In the genomic region with DNA sequence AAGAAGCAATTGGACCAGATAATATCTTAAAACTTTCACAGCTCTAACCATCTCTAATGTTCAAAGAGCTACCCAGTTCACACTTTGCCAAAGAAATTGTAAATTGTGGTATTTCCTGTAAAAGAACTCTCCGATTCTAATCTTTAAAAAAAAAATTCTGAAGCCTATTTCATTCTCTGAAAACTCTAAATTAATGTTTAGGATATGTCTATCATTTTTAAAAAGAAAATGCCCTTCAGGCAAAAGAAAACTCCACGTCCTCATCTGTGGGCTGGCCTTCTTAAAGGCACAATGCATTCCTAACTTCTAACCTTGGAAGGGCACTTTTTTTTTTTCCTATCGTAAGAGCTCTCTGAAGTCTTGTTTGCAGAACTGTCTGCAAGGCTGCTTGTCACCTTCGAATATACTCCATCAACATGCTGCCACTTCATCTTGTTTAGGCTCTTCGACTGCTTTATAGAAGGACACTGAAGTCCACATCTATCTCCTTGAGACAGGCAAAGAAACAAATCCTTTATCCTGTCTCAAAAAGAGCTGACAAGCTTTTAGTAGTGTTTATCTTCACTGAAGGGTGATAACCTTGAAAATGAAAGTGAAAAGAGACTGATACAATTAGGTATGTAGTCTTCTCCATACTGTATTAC, we compare ENCODE assay signal across 8 cellular contexts.
DNase-seq lines count a peak whose midpoint lies in the region; ATAC-seq lines count a peak whose summit lies in the region.

No MANE protein-coding gene starts in this region.

- H2BK120ac ChIP-seq in neuronal stem cell (ENCODE audit: low read depth, low read length), result no peak overlapping the region

- H4K20me1 ChIP-seq in BLaER1 treated with 17β-estradiol and CSF1 and Interleukin-3, amounts not matched to agents 10 nM and 100 nM, result no peaks in the 10 kb centered on the region

- DNase-seq in HT1080 (ENCODE audit: low read depth), result peak; percentile 27
- DNase-seq in adipocyte (ENCODE audit: low read depth), result peak; percentile 52
- no peak for DNase-seq in neuronal stem cell (ENCODE audit: low spot score)
- DNase-seq in retina, result no peak
- no peak for DNase-seq in GDM1 (lab: John Stamatoyannopoulos, UW)
- DNase-seq in C1 segment of cervical spinal cord (lab: John Stamatoyannopoulos, UW), result no peak

- no peak overlapping the region for H2BK15ac ChIP-seq in neuronal stem cell (ENCODE audit: low read length)

- H3K23ac ChIP-seq in neuronal stem cell (ENCODE audit: low read depth, low read length, poor library complexity), result no peak overlapping the region

- H3K79me1 ChIP-seq in neuronal stem cell (ENCODE audit: low read depth, low read length), result no peaks in the 10 kb centered on the region

- H3K18ac ChIP-seq in neuronal stem cell (ENCODE audit: low read length), result no peak overlapping the region

- no peak overlapping the region for H2BK5ac ChIP-seq in neuronal stem cell (ENCODE audit: low read length)

- peaks cover 11 to 63% (median 37%) of the 10 kb centered on the region in 10 experiments; a peak in 19 of 20 replicates for H3K4me1 ChIP-seq in BLaER1 treated with 17β-estradiol and CSF1 and Interleukin-3, amounts not matched to agents 10 nM and 100 nM
- H3K4me1 ChIP-seq in adipocyte (ENCODE audit: control insufficient read depth, insufficient read depth, low read length) (peaks cover 39% of the 10 kb centered on the region), neuronal stem cell (ENCODE audit: control insufficient read depth in 2 of 2, insufficient read depth in 1 of 2, low read depth in 1 of 2, low read length in 2 of 2) (peaks cover 0 to 5% of the 10 kb centered on the region in 2 donors)

- H3K4me2 ChIP-seq in BLaER1 treated with 17β-estradiol and CSF1 and Interleukin-3, amounts not matched to agents 10 nM and 100 nM, result peak overlapping the region; percentile 45 to 88 (median 67)
- no peak overlapping the region for H3K4me2 ChIP-seq in neuronal stem cell (ENCODE audit: insufficient read depth, low read length, poor library complexity, severe bottlenecking)

- H4K91ac ChIP-seq in neuronal stem cell (ENCODE audit: low read depth, low read length, poor library complexity), result no peak overlapping the region

- H3K9me3 ChIP-seq in BLaER1 treated with 17β-estradiol and CSF1 and Interleukin-3, amounts not matched to agents 10 nM and 100 nM (replicated peaks in 1 of 11), result peaks cover 0 to 13% (median 0%) of the 10 kb centered on the region in 11 experiments; a peak in 9 of 22 replicates
- H3K9me3 ChIP-seq in adipocyte (ENCODE audit: control insufficient read depth, low read length) (no peaks in the 10 kb centered on the region), neuronal stem cell (replicated peaks in 1 of 2; ENCODE audit: control insufficient read depth in 2 of 2, insufficient read depth in 1 of 2, low read depth in 1 of 2, low read length in 2 of 2) (no peaks in the 10 kb centered on the region)

- WGBS in neuronal stem cell (ENCODE audit: extremely low coverage in 2 of 2, insufficient read length in 2 of 2, insufficient replicate concordance in 1 of 2), 2 donors, result no CpG with 5 or more reads among the region's 5 CpGs

- H2AK5ac ChIP-seq in neuronal stem cell (ENCODE audit: low read depth, low read length), result no peak overlapping the region

- H2AFZ ChIP-seq in neuronal stem cell (ENCODE audit: low read length), result peak overlapping the region; percentile 78

- ATAC-seq in GM19463 (IDR thresholded peaks at IDR 0.05; ENCODE audit: unreplicated experiment), result peak; percentile 22

- no peak overlapping the region for H4K8ac ChIP-seq in neuronal stem cell (ENCODE audit: low read depth, low read length)

- no peak overlapping the region for H3K14ac ChIP-seq in neuronal stem cell (ENCODE audit: low read length)

- peak overlapping the region; percentile 12 to 59 (median 47); a peak in 12 of 22 replicates for H3K9ac ChIP-seq in BLaER1 treated with 17β-estradiol and CSF1 and Interleukin-3, amounts not matched to agents 10 nM and 100 nM
- H3K9ac ChIP-seq in adipocyte (ENCODE audit: low read length), result peak overlapping the region; percentile 11
- H3K9ac ChIP-seq in neuronal stem cell (ENCODE audit: low read depth, low read length, poor library complexity), result no peak overlapping the region

- no peaks in the 10 kb centered on the region for H3K27me3 ChIP-seq in BLaER1 treated with 17β-estradiol and CSF1 and Interleukin-3, amounts not matched to agents 10 nM and 100 nM
- H3K27me3 ChIP-seq in adipocyte (replicated peaks; ENCODE audit: control insufficient read depth, insufficient read depth, low read length) (no peaks in the 10 kb centered on the region), neuronal stem cell (ENCODE audit: control insufficient read depth in 3 of 3, insufficient read depth in 3 of 3, low read depth in 1 of 3, low read length in 3 of 3) (no peaks in the 10 kb centered on the region)

- no peak overlapping the region for H2BK12ac ChIP-seq in neuronal stem cell (ENCODE audit: low read length)

- H3K4ac ChIP-seq in neuronal stem cell (ENCODE audit: low read length), result no peak overlapping the region

- peak overlapping the region in 10 of 11 experiments; percentile 0 to 47 (median 24); a peak in 11 of 22 replicates for H3K27ac ChIP-seq in BLaER1 treated with 17β-estradiol and CSF1 and Interleukin-3, amounts not matched to agents 10 nM and 100 nM
- no peak overlapping the region for H3K27ac ChIP-seq in neuronal stem cell (replicated peaks; ENCODE audit: low read length)

- H3K4me3 ChIP-seq in BLaER1 treated with 17β-estradiol and CSF1 and Interleukin-3, amounts not matched to agents 10 nM and 100 nM, result peak overlapping the region in 6 of 10 experiments; percentile 15 to 46 (median 28); a peak in 11 of 20 replicates
- peak overlapping the region; percentile 51 for H3K4me3 ChIP-seq in adipocyte (ENCODE audit: low read length)
- H3K4me3 ChIP-seq in neuronal stem cell (ENCODE audit: low read length in 2 of 2), result no peak overlapping the region

- H3K36me3 ChIP-seq in BLaER1 treated with 17β-estradiol and CSF1 and Interleukin-3, amounts not matched to agents 10 nM and 100 nM, result no peaks in the 10 kb centered on the region
- H3K36me3 ChIP-seq in adipocyte (ENCODE audit: control insufficient read depth, insufficient read depth, low read length, severe bottlenecking) (no peaks in the 10 kb centered on the region), neuronal stem cell (replicated peaks in 1 of 2; ENCODE audit: control insufficient read depth in 2 of 2, insufficient read depth in 2 of 2, low read length in 2 of 2) (no peaks in the 10 kb centered on the region)

Comparison
In these comparisons a context has a peak if more than half of its experiments do, and no peak if none do; other contexts are left out.
1. H3K4me3 ChIP-seq: peak in BLaER1 treated with 17β-estradiol and CSF1 and Interleukin-3, amounts not matched to agents 10 nM and 100 nM (6 of 10) and adipocyte (single experiment); none in neuronal stem cell (0 of 2).
2. DNase-seq: peak in HT1080 (single experiment) and adipocyte (single experiment); none in neuronal stem cell (single experiment), retina (single experiment), GDM1 (single experiment) and C1 segment of cervical spinal cord (0 of 14).